In the genomic region with DNA sequence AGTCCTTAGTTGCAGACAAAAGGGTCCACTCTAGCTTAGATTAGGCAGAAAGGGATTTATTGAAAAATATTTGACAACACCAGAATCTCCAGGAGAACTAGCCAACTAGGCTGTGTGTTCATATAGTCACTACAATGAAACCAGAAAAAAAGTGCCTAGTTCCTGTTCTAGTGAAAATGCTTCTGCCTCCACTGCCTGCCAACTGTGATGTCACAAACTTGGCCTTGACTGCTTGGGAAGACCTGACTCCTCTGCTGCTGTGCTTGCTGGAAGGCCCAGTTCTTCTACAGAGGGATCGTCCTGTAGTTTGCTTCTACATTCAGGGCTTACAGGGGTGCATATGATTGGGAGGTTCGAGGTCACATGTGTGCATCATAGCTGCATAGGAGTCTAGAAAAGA, we compare ENCODE assay signal across 17 cellular contexts.
"Had no signal": no experiment of that assay in that cellular context is flagged by ENCODE, and none has a peak within 500 bp of the region (broad histone marks: within the 10 kb centered on the region; RNA-seq: fewer than 3 reads in every experiment).

No MANE protein-coding gene starts in this region.

- H3K9me3 ChIP-seq: thyroid gland had no signal

- H3K36me3 ChIP-seq: lower lobe of right lung, thyroid gland, WERI-Rb-1 had no signal

- DNase-seq: activated CD4-positive, alpha-beta T cell treated with anti-CD3 and anti-CD28 coated beads for 36 hours; activated CD8-positive, alpha-beta memory T cell treated with anti-CD3 and anti-CD28 coated beads, Interleukin-2, amount 50 U/mL, for 48 hours; activated CD8-positive, alpha-beta T cell treated with anti-CD3 and anti-CD28 coated beads for 36 hours; activated naive CD4-positive, alpha-beta T cell treated with Interleukin-2 at 50 U/mL for 16 hours; activated naive CD8-positive, alpha-beta T cell treated with anti-CD3 and anti-CD28 coated beads, Interleukin-2, amount 50 U/mL, for 24 hours; lower lobe of right lung; midbrain; naive thymus-derived CD4-positive, alpha-beta T cell; retina; stimulated activated CD4-positive, alpha-beta T cell treated with anti-CD3 and anti-CD28 coated beads, Interleukin-4, amount 100 ng/mL, for 4 hours; T-helper 9 cell; thyroid gland; WERI-Rb-1 had no signal

- H3K4me3 ChIP-seq: lower lobe of right lung, thyroid gland had no signal

- H3K79me2 ChIP-seq: parathyroid adenoma had no signal

- FAIRE-seq: colon, urothelium cell line had no signal

- ATAC-seq: activated CD4-positive, alpha-beta T cell treated with anti-CD3 and anti-CD28 coated beads for 36 hours; activated CD8-positive, alpha-beta T cell treated with anti-CD3 and anti-CD28 coated beads for 36 hours; activated naive CD8-positive, alpha-beta T cell treated with anti-CD3 and anti-CD28 coated beads, Interleukin-2, amount 50 U/mL, for 24 hours; lower lobe of right lung; naive thymus-derived CD4-positive, alpha-beta T cell had no signal

- H3K4me3 Mint-ChIP-seq: activated CD4-positive, alpha-beta T cell treated with anti-CD3 and anti-CD28 coated beads for 36 hours; activated CD8-positive, alpha-beta T cell treated with anti-CD3 and anti-CD28 coated beads for 36 hours; activated naive CD8-positive, alpha-beta T cell treated with anti-CD3 and anti-CD28 coated beads, Interleukin-2, amount 50 U/mL, for 24 hours; activated T-helper 1 cell treated with anti-CD3 and anti-CD28 coated beads, Interleukin-12 subunit alpha, Interleukin-12 subunit beta, Interleukin-2, Interleukin-4 antibody, amounts not matched to agents 30 ng/mL and 10 ng/mL and 1 ng/mL, durations not matched to agents 14 hours and 24 hours and 36 hours; naive thymus-derived CD4-positive, alpha-beta T cell had no signal

- H3K4me1 ChIP-seq: lower lobe of right lung, parathyroid adenoma, thyroid gland had no signal

- H3K4me1 Mint-ChIP-seq: activated CD4-positive, alpha-beta T cell treated with anti-CD3 and anti-CD28 coated beads for 36 hours; activated naive CD8-positive, alpha-beta T cell treated with anti-CD3 and anti-CD28 coated beads, Interleukin-2, amount 50 U/mL, for 24 hours had no signal

- H3K27ac ChIP-seq: lower lobe of right lung, parathyroid adenoma, thyroid gland, WERI-Rb-1 had no signal

- H3K9me3 Mint-ChIP-seq: activated CD8-positive, alpha-beta T cell treated with anti-CD3 and anti-CD28 coated beads for 36 hours; activated naive CD8-positive, alpha-beta T cell treated with anti-CD3 and anti-CD28 coated beads, Interleukin-2, amount 50 U/mL, for 24 hours; activated T-helper 1 cell treated with anti-CD3 and anti-CD28 coated beads, Interleukin-12 subunit alpha, Interleukin-12 subunit beta, Interleukin-2, Interleukin-4 antibody, amounts not matched to agents 30 ng/mL and 10 ng/mL and 1 ng/mL, durations not matched to agents 14 hours and 24 hours and 36 hours had no signal

- H3K27ac Mint-ChIP-seq: activated CD4-positive, alpha-beta T cell treated with anti-CD3 and anti-CD28 coated beads for 36 hours; activated CD8-positive, alpha-beta T cell treated with anti-CD3 and anti-CD28 coated beads for 36 hours; activated naive CD8-positive, alpha-beta T cell treated with anti-CD3 and anti-CD28 coated beads, Interleukin-2, amount 50 U/mL, for 24 hours; naive thymus-derived CD4-positive, alpha-beta T cell had no signal

- H3K27me3 ChIP-seq: thyroid gland had no signal

- H2AFZ ChIP-seq: parathyroid adenoma had no signal

- H3K9ac ChIP-seq: parathyroid adenoma had no signal
